In the genomic region with DNA sequence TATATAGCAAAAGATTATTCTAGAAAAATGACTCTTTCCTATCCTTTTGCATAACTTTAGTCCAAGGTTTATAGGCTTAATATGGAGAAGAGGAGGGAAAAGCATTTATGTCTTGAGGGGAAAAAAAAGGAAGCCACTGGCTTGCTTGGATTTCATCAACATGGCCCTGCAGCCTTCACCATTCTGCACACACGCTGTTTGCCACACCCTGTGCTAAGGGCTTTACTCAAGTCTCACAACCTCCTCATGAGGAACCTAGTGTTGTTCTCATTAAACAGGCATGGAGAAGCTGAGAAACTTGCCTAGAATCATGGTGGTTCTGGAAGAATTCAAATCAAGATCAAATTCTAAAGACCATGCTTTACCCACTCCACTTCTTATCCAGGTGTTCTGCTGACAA, we compare ENCODE assay signal across 32 cellular contexts.
"Had no signal": no experiment of that assay in that cellular context is flagged by ENCODE, and none has a peak within 500 bp of the region (broad histone marks: within the 10 kb centered on the region; RNA-seq: fewer than 3 reads in every experiment).

No MANE protein-coding gene starts in this region.

- H3K27ac ChIP-seq: ascending aorta, Peyer's patch, SJSA1 had no signal

- H3K27me3 ChIP-seq: ascending aorta, Peyer's patch had no signal

- H3K4me3 ChIP-seq: ascending aorta, K562, Peyer's patch, SJSA1 had no signal

- H3K4me1 ChIP-seq: ascending aorta, Peyer's patch, SJSA1 had no signal

- H3K9me3 ChIP-seq: ascending aorta, Peyer's patch, SJSA1, SK-N-SH had no signal

- H3K36me3 ChIP-seq: ascending aorta, SJSA1 had no signal

- ATAC-seq: activated CD8-positive, alpha-beta T cell treated with anti-CD3 and anti-CD28 coated beads for 36 hours; activated T-cell treated with anti-CD3 and anti-CD28 coated beads, Interleukin-2, amount 50 U/mL, for 72 hours; activated T-helper 17 cell treated with anti-CD3 and anti-CD28 coated beads, Interleukin-2, amount 50 U/mL, for 72 hours; K562; PC-3 had no signal

- DNase-seq: activated CD4-positive, alpha-beta T cell treated with anti-CD3 and anti-CD28 coated beads, Interleukin-2, amount 10 ng/mL, durations not matched to agents 24 days and 14 days; activated CD4-positive, alpha-beta T cell treated with anti-CD3 and anti-CD28 coated beads, Interleukin-2, amount 50 U/mL, for 4 hours; activated CD8-positive, alpha-beta T cell treated with anti-CD3 and anti-CD28 coated beads for 36 hours; activated gamma-delta T cell; activated naive CD4-positive, alpha-beta T cell treated with Interleukin-2 at 50 U/mL for 16 hours; activated naive CD8-positive, alpha-beta T cell treated with anti-CD3 and anti-CD28 coated beads, Interleukin-2, amount 10 ng/mL, durations not matched to agents 7 days and 5 days; activated T-cell treated with anti-CD3 and anti-CD28 coated beads, Interleukin-2, amount 50 U/mL, for 1 hour; activated T-cell treated with anti-CD3 and anti-CD28 coated beads, Interleukin-2, amount 50 U/mL, for 72 hours; amygdala; NCI-H1105; NCI-H1417 treated with DMSO at 0.1 percent for 48 hours; NCI-H187 treated with DMSO at 0.1 percent for 48 hours; NCI-H2081; NCI-H2171 treated with DMSO at 0.1 percent for 48 hours; NCI-H2227 treated with DMSO at 0.1 percent for 48 hours; NCI-H446; NCI-H510A treated with DMSO at 0.1 percent for 48 hours; NCI-H526 treated with DMSO at 0.1 percent for 48 hours; NCI-H774; PC-3; Peyer's patch; RPMI8226; SHP77 treated with DMSO at 0.1 percent for 48 hours; SK-N-SH; SW 1271; T-helper 1 cell; T-helper 2 cell; T-helper 9 cell had no signal
